ENCODE assay signal across 28 cellular contexts in genomic region chr6:140264451-140264850, GRCh38.
A peak's percentile ranks its signal among the peaks of the same experiment; 100 is the strongest.
DNase-seq lines count a peak whose midpoint lies in the region; ATAC-seq and TF ChIP-seq lines count a peak whose summit lies in the region.
"Had no signal": no experiment of that assay in that cellular context is flagged by ENCODE, and none has a peak within 500 bp of the region (broad histone marks: within the 10 kb centered on the region; RNA-seq: fewer than 3 reads in every experiment).

No MANE protein-coding gene starts in this region.

- POLR2A ChIA-PET in PC-3 (lab: Charles Lee; ENCODE audit: unreplicated experiment) = no interaction called here

- no peak overlapping the region for H3K4me3 Mint-ChIP-seq in nephron progenitor cell
- H3K4me3 Mint-ChIP-seq: B cell; CD8-positive, alpha-beta T cell had no signal

- H3K9ac ChIP-seq in PC-3 (ENCODE audit: low read length) = no peak overlapping the region

- no peak overlapping the region for H3K4me2 ChIP-seq in PC-3 (ENCODE audit: low read length)
- H3K4me2 ChIP-seq: A549 had no signal

- BruUV-seq in PC-3 (replicated peaks; lab: Mats Ljungman, UMichigan) = no TSS peak

- no peaks in the 10 kb centered on the region for H3K27me3 ChIP-seq in PC-3 (ENCODE audit: low read length)
- H3K27me3 ChIP-seq: Peyer's patch had no signal

- H3K27ac Mint-ChIP-seq in nephron progenitor cell = no peak overlapping the region
- H3K27ac Mint-ChIP-seq: B cell; CD8-positive, alpha-beta T cell had no signal

- no peaks in the 10 kb centered on the region for H3K9me2 ChIP-seq in PC-3 (replicated peaks; ENCODE audit: low read length)

- peaks cover 9% of the 10 kb centered on the region for H3K36me3 Mint-ChIP-seq in nephron progenitor cell (ENCODE audit: low read depth)
- H3K36me3 Mint-ChIP-seq: CD8-positive, alpha-beta T cell had no signal

- no peaks in the 10 kb centered on the region for H3K4me1 Mint-ChIP-seq in nephron progenitor cell

- CTCF ChIA-PET in PC-3 (lab: Charles Lee) = no interaction called here

- H3K4me1 ChIP-seq in PC-3 (ENCODE audit: insufficient read depth, low read length) = no peaks in the 10 kb centered on the region
- H3K4me1 ChIP-seq: A549, Caco-2, Peyer's patch had no signal

- in situ Hi-C loops in astrocyte of the spinal cord (cut with HindIII; ENCODE audit: low sequenced_read_pairs) = no loop called here

- no peak overlapping the region for H3K27ac ChIP-seq in PC-3 (ENCODE audit: low read length)
- H3K27ac ChIP-seq: A549, C4-2B, HL-60, Peyer's patch, SK-N-MC had no signal

- DNase-seq in ELR (ENCODE audit: low read depth) (peak; percentile 17), PC-3 (peak; percentile 12), astrocyte of the spinal cord (ENCODE audit: low read depth, low spot score) (peak; percentile 53), iris pigment epithelial cell (ENCODE audit: low read depth) (peak; percentile 9), retina (no peak), nephron progenitor cell (no peak), HuH-7.5 (ENCODE audit: low spot score) (no peak)
- DNase-seq: Caco-2; CD8-positive, alpha-beta T cell; GDM1; MM.1S; NCI-H1092; NCI-H1417 treated with DMSO at 0.1 percent for 48 hours; NCI-H1694 treated with DMSO at 0.1 percent for 48 hours; NCI-H2081; NCI-H2227 treated with DMSO at 0.1 percent for 48 hours; NCI-H526 treated with DMSO at 0.1 percent for 48 hours; Peyer's patch; SIG-M5; SW 1271 had no signal

- ATAC-seq in PC-3 = no peak
- no peak for ATAC-seq in GM18867 (IDR thresholded peaks at IDR 0.05; ENCODE audit: unreplicated experiment)
- ATAC-seq: A549; CD8-positive, alpha-beta T cell; HCT116; K562 had no signal

- intact Hi-C loops in PC-3 (cut with micrococcal nuclease) = no loop called here

- H3K79me2 ChIP-seq in PC-3 (ENCODE audit: low read length) = no peaks in the 10 kb centered on the region

- H3F3A ChIP-seq in PC-3 (ENCODE audit: low read length, unreplicated experiment) = no peaks in the 10 kb centered on the region

- H3K9me3 Mint-ChIP-seq in nephron progenitor cell = peaks cover 55% of the 10 kb centered on the region
- H3K9me3 Mint-ChIP-seq: CD8-positive, alpha-beta T cell had no signal

- TF ChIP-seq CTCF in PC-3 (conservative IDR thresholded peaks at IDR 0.05; ENCODE audit: low read depth, low read length) (no peak), astrocyte of the spinal cord (IDR thresholded peaks at IDR 0.05; ENCODE audit: low read depth, low read length) (no peak), nephron progenitor cell (IDR thresholded peaks at IDR 0.05) (no peak)

- H3K27me3 Mint-ChIP-seq in nephron progenitor cell (ENCODE audit: low read depth, poor library complexity) = peaks cover 5% of the 10 kb centered on the region
- H3K27me3 Mint-ChIP-seq: B cell had no signal

- H3K4me3 ChIP-seq in PC-3 (ENCODE audit: low read length) (no peak overlapping the region), astrocyte of the spinal cord (ENCODE audit: low read depth, low read length) (no peak overlapping the region)
- H3K4me3 ChIP-seq: A549, K562, Peyer's patch, SK-N-MC had no signal

- no peaks in the 10 kb centered on the region for H3K36me3 ChIP-seq in PC-3 (ENCODE audit: low read depth, low read length)
- H3K36me3 ChIP-seq: Peyer's patch had no signal

- H2AFZ ChIP-seq in PC-3 (ENCODE audit: low read length) = no peak overlapping the region

- H3K9me3 ChIP-seq in PC-3 (ENCODE audit: low read length) = no peaks in the 10 kb centered on the region
- H3K9me3 ChIP-seq: Caco-2, Peyer's patch had no signal

- no peaks in the 10 kb centered on the region for H4K20me1 ChIP-seq in PC-3 (ENCODE audit: low read length)

Comparison
In these comparisons a context has a peak if more than half of its experiments do, and no peak if none do; other contexts are left out.
1. DNase-seq: peak in ELR (single experiment), PC-3 (single experiment), astrocyte of the spinal cord (single experiment) and iris pigment epithelial cell (single experiment); none in retina (single experiment), nephron progenitor cell (single experiment) and HuH-7.5 (single experiment).